Comparison of ENCODE assay signal across 13 cellular contexts in genomic region chr18:48860276-48861180, GRCh38.
DNase-seq lines count a peak whose midpoint lies in the region; ATAC-seq and TF ChIP-seq lines count a peak whose summit lies in the region.
"Had no signal": no experiment of that assay in that cellular context is flagged by ENCODE, and none has a peak within 500 bp of the region (broad histone marks: within the 10 kb centered on the region; RNA-seq: fewer than 3 reads in every experiment).

No MANE protein-coding gene starts in this region.

- H3K9me3 ChIP-seq in SK-N-SH (no peaks in the 10 kb centered on the region), smooth muscle cell (replicated peaks; ENCODE audit: low read depth) (no peaks in the 10 kb centered on the region)
- H3K9me3 ChIP-seq: ascending aorta had no signal

- no peak overlapping the region for H3K4me3 Mint-ChIP-seq in WTC11

- no peaks in the 10 kb centered on the region for H3K36me3 Mint-ChIP-seq in WTC11

- H3K4me1 Mint-ChIP-seq in WTC11 = peaks cover 30% of the 10 kb centered on the region

- H3F3A ChIP-seq in SK-N-SH (replicated peaks; ENCODE audit: insufficient read depth) (no peaks in the 10 kb centered on the region), smooth muscle cell (ENCODE audit: low read depth) (peaks cover 21% of the 10 kb centered on the region)

- H3K27me3 Mint-ChIP-seq in WTC11 (ENCODE audit: low read depth) = no peaks in the 10 kb centered on the region

- TF ChIP-seq CTCF in SK-N-SH (IDR thresholded peaks at IDR 0.05) (no peak), WTC11 (IDR thresholded peaks at IDR 0.05) (no peak), smooth muscle cell (IDR thresholded peaks at IDR 0.05; ENCODE audit: borderline replicate concordance, insufficient read depth, poor library complexity, severe bottlenecking) (no peak)

- H3K9me3 Mint-ChIP-seq in WTC11 = no peaks in the 10 kb centered on the region

- no peaks in the 10 kb centered on the region for H3K9me2 ChIP-seq in SK-N-SH

- DNase-seq in SK-N-SH (peak; percentile 76), WTC11 (ENCODE audit: low spot score) (peak; percentile 73), iPS-NIHi7 (ENCODE audit: extremely low spot score) (peak; percentile 53), smooth muscle cell (lab: John Stamatoyannopoulos, UW; ENCODE audit: unreplicated experiment) (no peak), foreskin melanocyte (no peak)
- no peak for DNase-seq in stimulated activated naive CD4-positive, alpha-beta T cell treated with Interleukin-2 at 50 U/mL for 16 hours (lab: John Stamatoyannopoulos, UW)
- DNase-seq: activated gamma-delta T cell; effector memory CD4-positive, alpha-beta T cell; GDM1; stimulated activated CD4-positive, alpha-beta T cell treated with anti-CD3 and anti-CD28 coated beads, Interleukin-2, amount 100 ng/mL, for 48 hours had no signal

- peak overlapping the region; percentile 45; the same call in 1 of the 2 replicates for H3K27ac Mint-ChIP-seq in WTC11

- TF ChIP-seq EP300 in SK-N-SH (IDR thresholded peaks at IDR 0.05; ENCODE audit: borderline replicate concordance in 1 of 2, low read depth in 1 of 2, low read length in 1 of 2) = peak in 1 of 2 experiments; percentile 14; a peak in 1 of 4 replicates

- no peak overlapping the region for H3K4me3 ChIP-seq in SK-N-SH (ENCODE audit: low read depth in 2 of 2, low read length in 1 of 2)
- no peak overlapping the region for H3K4me3 ChIP-seq in smooth muscle cell
- H3K4me3 ChIP-seq: ascending aorta had no signal

- H3K9ac ChIP-seq in SK-N-SH (no peak overlapping the region), smooth muscle cell (ENCODE audit: low read depth) (peak overlapping the region; percentile 60)

- peaks cover 11 to 22% of the 10 kb centered on the region in 2 experiments for H3K36me3 ChIP-seq in SK-N-SH (replicated peaks in 1 of 2; ENCODE audit: control insufficient read depth in 1 of 2, insufficient read depth in 2 of 2, low read length in 1 of 2)
- no peaks in the 10 kb centered on the region for H3K36me3 ChIP-seq in smooth muscle cell (ENCODE audit: low read depth)

- no peak overlapping the region for H2AFZ ChIP-seq in SK-N-SH (ENCODE audit: low read depth)
- H2AFZ ChIP-seq in smooth muscle cell (ENCODE audit: low read depth) = no peak overlapping the region

- POLR2A ChIA-PET in SK-N-SH (lab: Yijun Ruan, JAX) = interaction anchor here (0.6 to 1.9 kb wide), 10 partner anchors 18 to 768 kb away, joined by 3 to 11 read pairs (median 4); no protein-coding TSS in a partner anchor
- POLR2A ChIA-PET in WTC11 (lab: Charles Lee) = interaction anchor here (1.7 to 2.0 kb wide), 2 partner anchors 33 to 92 kb away, joined by 6 to 8 read pairs; no protein-coding TSS in a partner anchor

- H4K20me1 ChIP-seq in SK-N-SH (ENCODE audit: insufficient read depth) (no peaks in the 10 kb centered on the region), smooth muscle cell (ENCODE audit: low read depth) (no peaks in the 10 kb centered on the region)

- H3K27ac ChIP-seq in SK-N-SH (ENCODE audit: low read depth in 2 of 2, low read length in 1 of 2) = peak overlapping the region in 1 of 2 experiments; percentile 99; a peak in 2 of 4 replicates
- peak overlapping the region; percentile 87 for H3K27ac ChIP-seq in smooth muscle cell (ENCODE audit: low read depth)
- H3K27ac ChIP-seq: ascending aorta had no signal

- H3K4me1 ChIP-seq in SK-N-SH (ENCODE audit: control insufficient read depth in 1 of 2, insufficient read depth in 2 of 2, low read depth in 1 of 2, low read length in 1 of 2) (peaks cover 3 to 36% of the 10 kb centered on the region in 2 experiments; a peak in 3 of 4 replicates), smooth muscle cell (ENCODE audit: low read depth) (peaks cover 33% of the 10 kb centered on the region)
- H3K4me1 ChIP-seq: ascending aorta had no signal

- H3K27me3 ChIP-seq in SK-N-SH (ENCODE audit: insufficient read depth) (no peaks in the 10 kb centered on the region), smooth muscle cell (ENCODE audit: low read depth) (no peaks in the 10 kb centered on the region)
- H3K27me3 ChIP-seq: ascending aorta had no signal

- CTCF ChIA-PET in SK-N-SH (lab: Yijun Ruan, JAX) (interaction anchor here (1.1 to 4.6 kb wide), 7 partner anchors 32 to 149 kb away, joined by 3 to 21 read pairs (median 6); no protein-coding TSS in a partner anchor), WTC11 (lab: Charles Lee) (interaction anchor here (0.6 to 3.8 kb wide), 11 partner anchors 8 to 149 kb away, joined by 3 to 14 read pairs (median 4); no protein-coding TSS in a partner anchor)

- H3K4me2 ChIP-seq in SK-N-SH (no peak overlapping the region), smooth muscle cell (peak overlapping the region; percentile 45)

- peaks cover 5% of the 10 kb centered on the region; the same call in 1 of the 2 replicates for H3K79me2 ChIP-seq in SK-N-SH (ENCODE audit: insufficient read depth)
- peaks cover 13% of the 10 kb centered on the region for H3K79me2 ChIP-seq in smooth muscle cell (ENCODE audit: low read depth)

- 80% methylated on average over 17 of the region's 27 CpGs for WGBS in SK-N-SH (ENCODE audit: low lambda C conversion rate)
- WGBS in smooth muscle cell (ENCODE audit: low lambda C conversion rate) = 80% methylated on average over 27 of the region's 27 CpGs

- TF ChIP-seq RAD21 in SK-N-SH (IDR thresholded peaks at IDR 0.05; ENCODE audit: low read length) = no peak; the same call in 1 of the 2 replicates

- no peak for ATAC-seq in SK-N-SH treated with all-trans-retinoic acid at 6 μM for 48 hours
- ATAC-seq in WTC11 = peak; percentile 27
- no peak for ATAC-seq in GM21737 (IDR thresholded peaks at IDR 0.05; ENCODE audit: unreplicated experiment)

TF ChIP-seq in SK-N-SH, 30 proteins besides CTCF, POLR2A, EP300 and RAD21 (continues in another document):
- TF ChIP-seq, protein P1, sequence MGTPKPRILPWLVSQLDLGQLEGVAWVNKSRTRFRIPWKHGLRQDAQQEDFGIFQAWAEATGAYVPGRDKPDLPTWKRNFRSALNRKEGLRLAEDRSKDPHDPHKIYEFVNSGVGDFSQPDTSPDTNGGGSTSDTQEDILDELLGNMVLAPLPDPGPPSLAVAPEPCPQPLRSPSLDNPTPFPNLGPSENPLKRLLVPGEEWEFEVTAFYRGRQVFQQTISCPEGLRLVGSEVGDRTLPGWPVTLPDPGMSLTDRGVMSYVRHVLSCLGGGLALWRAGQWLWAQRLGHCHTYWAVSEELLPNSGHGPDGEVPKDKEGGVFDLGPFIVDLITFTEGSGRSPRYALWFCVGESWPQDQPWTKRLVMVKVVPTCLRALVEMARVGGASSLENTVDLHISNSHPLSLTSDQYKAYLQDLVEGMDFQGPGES (IDR thresholded peaks at IDR 0.05; ENCODE audit: low read depth, low read length) = no peak

TF ChIP-seq in SK-N-SH treated with all-trans-retinoic acid at 6 μM for 48 hours, 23 proteins besides CTCF, POLR2A, EP300 and RAD21 (continues in another document):
- TF ChIP-seq PPARA (CRISPR knock-in tag; IDR thresholded peaks at IDR 0.05; ENCODE audit: borderline replicate concordance) (no peak), TCF4 (CRISPR knock-in tag; IDR thresholded peaks at IDR 0.05; ENCODE audit: borderline replicate concordance) (no peak), CSRNP3 (CRISPR knock-in tag; IDR thresholded peaks at IDR 0.05) (no peak), ZNF565 (CRISPR knock-in tag; conservative IDR thresholded peaks at IDR 0.05; ENCODE audit: low read depth) (no peak)

TF ChIP-seq in WTC11, 78 proteins besides CTCF, POLR2A, EP300 and RAD21:
- TF ChIP-seq HMGA2 (CRISPR knock-in tag; IDR thresholded peaks at IDR 0.05) = no peak
- TF ChIP-seq, protein P2, sequence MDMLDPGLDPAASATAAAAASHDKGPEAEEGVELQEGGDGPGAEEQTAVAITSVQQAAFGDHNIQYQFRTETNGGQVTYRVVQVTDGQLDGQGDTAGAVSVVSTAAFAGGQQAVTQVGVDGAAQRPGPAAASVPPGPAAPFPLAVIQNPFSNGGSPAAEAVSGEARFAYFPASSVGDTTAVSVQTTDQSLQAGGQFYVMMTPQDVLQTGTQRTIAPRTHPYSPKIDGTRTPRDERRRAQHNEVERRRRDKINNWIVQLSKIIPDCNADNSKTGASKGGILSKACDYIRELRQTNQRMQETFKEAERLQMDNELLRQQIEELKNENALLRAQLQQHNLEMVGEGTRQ (CRISPR knock-in tag; IDR thresholded peaks at IDR 0.05) = peak; percentile 33; the same call in 1 of the 2 replicates

Comparison
In these comparisons a context has a peak if more than half of its experiments do, and no peak if none do; other contexts are left out.
1. DNase-seq: peak in SK-N-SH (single experiment), WTC11 (single experiment) and iPS-NIHi7 (single experiment); none in smooth muscle cell (single experiment), foreskin melanocyte (single experiment) and stimulated activated naive CD4-positive, alpha-beta T cell treated with Interleukin-2 at 50 U/mL for 16 hours (single experiment).